ENCODE assay signal across 14 cellular contexts in the genomic region with DNA sequence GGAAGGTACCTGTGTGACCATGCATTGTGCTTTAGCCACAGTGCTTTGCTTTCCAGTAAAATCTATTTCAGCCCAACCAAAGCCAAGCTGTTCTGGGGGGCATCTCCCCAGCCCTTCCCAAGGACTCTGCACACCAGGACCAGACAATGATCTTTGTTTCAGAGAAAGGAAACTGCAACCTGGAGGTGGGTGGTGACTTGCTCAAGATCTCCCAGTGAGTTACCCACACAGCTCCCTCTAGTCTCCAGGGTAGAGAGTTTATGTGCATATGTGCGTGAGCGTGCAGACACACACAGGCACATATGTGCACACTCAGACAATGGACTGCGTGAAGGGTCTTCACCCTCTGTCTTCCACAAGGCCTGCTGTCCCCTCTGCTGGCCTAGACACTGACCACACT.
DNase-seq lines count a peak whose midpoint lies in the region; ATAC-seq lines count a peak whose summit lies in the region.
"Had no signal": no experiment of that assay in that cellular context is flagged by ENCODE, and none has a peak within 500 bp of the region (broad histone marks: within the 10 kb centered on the region; RNA-seq: fewer than 3 reads in every experiment).

No MANE protein-coding gene starts in this region.

- no peak overlapping the region for H3K4me3 Mint-ChIP-seq in activated naive CD4-positive, alpha-beta T cell treated with anti-CD3 and anti-CD28 coated beads for 36 hours
- H3K4me3 Mint-ChIP-seq in activated naive CD8-positive, alpha-beta T cell treated with anti-CD3 and anti-CD28 coated beads, Interleukin-2, amount 50 U/mL, for 24 hours = no peak overlapping the region

- H3K36me3 Mint-ChIP-seq in activated naive CD4-positive, alpha-beta T cell treated with anti-CD3 and anti-CD28 coated beads for 36 hours (ENCODE audit: low read depth) = no peaks in the 10 kb centered on the region
- no peaks in the 10 kb centered on the region for H3K36me3 Mint-ChIP-seq in activated naive CD8-positive, alpha-beta T cell treated with anti-CD3 and anti-CD28 coated beads, Interleukin-2, amount 50 U/mL, for 24 hours (ENCODE audit: low read depth)

- intact Hi-C loops in activated naive CD4-positive, alpha-beta T cell treated with anti-CD3 and anti-CD28 coated beads for 36 hours (cut with micrococcal nuclease) = loop anchor here (10.0 kb wide), 1 partner anchor 785 kb away; no protein-coding TSS in a partner anchor

- no peaks in the 10 kb centered on the region for H3K9me3 Mint-ChIP-seq in activated naive CD4-positive, alpha-beta T cell treated with anti-CD3 and anti-CD28 coated beads for 36 hours
- no peaks in the 10 kb centered on the region for H3K9me3 Mint-ChIP-seq in activated naive CD8-positive, alpha-beta T cell treated with anti-CD3 and anti-CD28 coated beads, Interleukin-2, amount 50 U/mL, for 24 hours

- no peak overlapping the region for H3K27ac Mint-ChIP-seq in activated naive CD4-positive, alpha-beta T cell treated with anti-CD3 and anti-CD28 coated beads for 36 hours
- H3K27ac Mint-ChIP-seq in activated naive CD8-positive, alpha-beta T cell treated with anti-CD3 and anti-CD28 coated beads, Interleukin-2, amount 50 U/mL, for 24 hours = peak overlapping the region; percentile 31

- no peaks in the 10 kb centered on the region for H3K79me2 ChIP-seq in Karpas-422 (ENCODE audit: low read length)

- 0 out of 2 replicates have a peak overlapping the region, but pooled peaks have one; percentile 13 for H3K9ac ChIP-seq in Karpas-422 (ENCODE audit: low read length)

- CTCF ChIA-PET in activated naive CD4-positive, alpha-beta T cell treated with anti-CD3 and anti-CD28 coated beads for 36 hours (lab: Charles Lee) = interaction anchor here (0.7 kb wide), 3 partner anchors 22 to 97 kb away, joined by 3 to 4 read pairs (median 4); no protein-coding TSS in a partner anchor

- no peaks in the 10 kb centered on the region for H4K20me1 ChIP-seq in Karpas-422 (ENCODE audit: insufficient read depth, low read depth, low read length)

- ATAC-seq in activated naive CD8-positive, alpha-beta T cell treated with anti-CD3 and anti-CD28 coated beads, Interleukin-2, amount 50 U/mL, for 24 hours = peak; percentile 20
- peak; percentile 29 for ATAC-seq in stimulated activated naive CD8-positive, alpha-beta T cell treated with anti-CD3 and anti-CD28 coated beads, Interleukin-15, Interleukin-2, amounts not matched to agents 100 U/mL and 50 U/mL, for 24 hours
- ATAC-seq: left cardiac atrium had no signal

- H3K4me1 ChIP-seq in Karpas-422 (ENCODE audit: low read length) = peaks cover 68% of the 10 kb centered on the region
- H3K4me1 ChIP-seq: Caco-2 had no signal

- no peak overlapping the region for H2AFZ ChIP-seq in Karpas-422 (ENCODE audit: low read length)

- no peak overlapping the region for H3K4me2 ChIP-seq in Karpas-422 (ENCODE audit: low read depth, low read length, poor library complexity, severe bottlenecking)

- H3K27me3 ChIP-seq in Karpas-422 (ENCODE audit: low read length) = no peaks in the 10 kb centered on the region
- H3K27me3 ChIP-seq: vagina had no signal

- H3K9me3 ChIP-seq in Karpas-422 (ENCODE audit: low read length) = no peaks in the 10 kb centered on the region
- H3K9me3 ChIP-seq: Caco-2, SJCRH30, vagina had no signal

- no peak overlapping the region for H3K27ac ChIP-seq in Karpas-422 (ENCODE audit: low read length)
- H3K27ac ChIP-seq: SJCRH30, vagina had no signal

- H3K4me3 ChIP-seq in Karpas-422 (ENCODE audit: low read length) = no peak overlapping the region
- H3K4me3 ChIP-seq: SJCRH30, vagina had no signal

- peak; percentile 39 for DNase-seq in activated naive CD4-positive, alpha-beta T cell treated with anti-CD3 and anti-CD28 coated beads for 36 hours
- DNase-seq in activated naive CD4-positive, alpha-beta T cell (lab: John Stamatoyannopoulos, UW) = no peak
- DNase-seq in Karpas-422 = no peak
- DNase-seq in activated naive CD8-positive, alpha-beta T cell treated with anti-CD3 and anti-CD28 coated beads, Interleukin-2, amount 50 U/mL, for 24 hours = no peak
- no peak for DNase-seq in stimulated activated naive CD8-positive, alpha-beta T cell treated with anti-CD3 and anti-CD28 coated beads, Interleukin-15, Interleukin-2, amounts not matched to agents 100 U/mL and 50 U/mL, for 24 hours
- no peak for DNase-seq in middle frontal gyrus (ENCODE audit: extremely low spot score, low spot score)
- DNase-seq in GM19240 (ENCODE audit: insufficient read length, low spot score) = no peak
- no peak for DNase-seq in dermis blood vessel endothelial cell
- DNase-seq: IMR-90, left cardiac atrium, NCI-H1048 had no signal

- H3K27me3 Mint-ChIP-seq in activated naive CD4-positive, alpha-beta T cell treated with anti-CD3 and anti-CD28 coated beads for 36 hours (ENCODE audit: low read depth) = no peaks in the 10 kb centered on the region
- H3K27me3 Mint-ChIP-seq in activated naive CD8-positive, alpha-beta T cell treated with anti-CD3 and anti-CD28 coated beads, Interleukin-2, amount 50 U/mL, for 24 hours = peaks cover 27% of the 10 kb centered on the region

- no peaks in the 10 kb centered on the region for H3K36me3 ChIP-seq in Karpas-422 (ENCODE audit: insufficient read depth, low read length)
- H3K36me3 ChIP-seq: SJCRH30, vagina had no signal

- peaks cover 40% of the 10 kb centered on the region for H3K4me1 Mint-ChIP-seq in activated naive CD4-positive, alpha-beta T cell treated with anti-CD3 and anti-CD28 coated beads for 36 hours (ENCODE audit: low read depth)
- peaks cover 70% of the 10 kb centered on the region for H3K4me1 Mint-ChIP-seq in activated naive CD8-positive, alpha-beta T cell treated with anti-CD3 and anti-CD28 coated beads, Interleukin-2, amount 50 U/mL, for 24 hours

- no peaks in the 10 kb centered on the region for H3K9me2 ChIP-seq in Karpas-422 (replicated peaks; ENCODE audit: insufficient read depth, low read length)
